In genomic region chr4:3512719-3513118, GRCh38 we compare ENCODE assay signal across 23 cellular contexts. TPM values are rescaled to one million over a fixed set of nuclear protein-coding genes. Genes with fewer than 3 reads are reported as not detected.
"Had no signal": no experiment of that assay in that cellular context is flagged by ENCODE, and none has a peak within 500 bp of the region (broad histone marks: within the 10 kb centered on the region; RNA-seq: fewer than 3 reads in every experiment).

No MANE protein-coding gene starts in this region.

- H3K27ac ChIP-seq: adrenal gland, body of pancreas, Peyer's patch, RWPE1 had no signal

- H3K9me3 ChIP-seq: adrenal gland, body of pancreas, Peyer's patch had no signal

- ATAC-seq: activated CD4-positive, CD25-positive, alpha-beta regulatory T cell treated with anti-CD3 and anti-CD28 coated beads, Interleukin-2, amount 50 U/mL, for 24 hours; activated CD8-positive, alpha-beta T cell treated with anti-CD3 and anti-CD28 coated beads for 36 hours; body of pancreas had no signal

- H3K27me3 ChIP-seq: adrenal gland, body of pancreas, Peyer's patch had no signal

- H3K27ac Mint-ChIP-seq: activated CD8-positive, alpha-beta T cell treated with anti-CD3 and anti-CD28 coated beads for 36 hours; activated naive CD8-positive, alpha-beta T cell treated with anti-CD3 and anti-CD28 coated beads, Interleukin-2, amount 10 ng/mL, durations not matched to agents 7 days and 5 days; T-helper 1 cell treated with Interleukin-12 subunit alpha and Interleukin-12 subunit beta and Interleukin-4 antibody, amounts not matched to agents 30 μg/mL and 1 μg/mL, for 36 hours had no signal

- H3K4me1 ChIP-seq: adrenal gland, body of pancreas, Peyer's patch had no signal

- H3K9me3 Mint-ChIP-seq: activated naive CD8-positive, alpha-beta T cell treated with anti-CD3 and anti-CD28 coated beads, Interleukin-2, amount 10 ng/mL, durations not matched to agents 7 days and 5 days had no signal

- FAIRE-seq: bronchial epithelial cell had no signal

- H3K4me3 ChIP-seq: adrenal gland, body of pancreas, Peyer's patch had no signal

- H3K27me3 Mint-ChIP-seq: activated CD8-positive, alpha-beta T cell treated with anti-CD3 and anti-CD28 coated beads for 36 hours; activated naive CD8-positive, alpha-beta T cell treated with anti-CD3 and anti-CD28 coated beads, Interleukin-2, amount 10 ng/mL, durations not matched to agents 7 days and 5 days had no signal

- DNase-seq: activated CD4-positive, alpha-beta T cell treated with anti-CD3 and anti-CD28 coated beads for 4 hours; activated CD8-positive, alpha-beta memory T cell treated with anti-CD3 and anti-CD28 coated beads, Interleukin-2, amount 50 U/mL, for 4 hours; activated CD8-positive, alpha-beta T cell treated with anti-CD3 and anti-CD28 coated beads for 36 hours; activated naive CD4-positive, alpha-beta T cell treated with anti-CD3 and anti-CD28 coated beads, Interleukin-2, amount 50 U/mL, for 16 hours; activated naive CD8-positive, alpha-beta T cell treated with anti-CD3 and anti-CD28 coated beads, Interleukin-2, amount 10 ng/mL, durations not matched to agents 7 days and 5 days; adrenal gland; anterior cingulate cortex; body of pancreas; IMR-90; KG1; NCI-H1048; NCI-H1417; NCI-H1694 treated with DMSO at 0.1 percent for 48 hours; NCI-H2029 treated with DMSO at 0.1 percent for 48 hours; NCI-H510A treated with DMSO at 0.1 percent for 48 hours; NCI-H69; Peyer's patch; SHP77 treated with DMSO at 0.1 percent for 48 hours had no signal

- H3K4me3 Mint-ChIP-seq: activated CD8-positive, alpha-beta T cell treated with anti-CD3 and anti-CD28 coated beads for 36 hours; activated naive CD8-positive, alpha-beta T cell treated with anti-CD3 and anti-CD28 coated beads, Interleukin-2, amount 10 ng/mL, durations not matched to agents 7 days and 5 days; T-helper 1 cell treated with Interleukin-12 subunit alpha and Interleukin-12 subunit beta and Interleukin-4 antibody, amounts not matched to agents 30 μg/mL and 1 μg/mL, for 36 hours had no signal

RNA-seq across cellular contexts. Expression of gene DOK7, which starts 49.6 kb away (rescaled TPM):
- total RNA-seq: activated CD8-positive, alpha-beta T cell treated with anti-CD3 and anti-CD28 coated beads for 36 hours; activated naive CD8-positive, alpha-beta T cell treated with anti-CD3 and anti-CD28 coated beads, Interleukin-2, amount 10 ng/mL, durations not matched to agents 7 days and 5 days; IMR-90; SK-MEL-5 had no signal
- polyA plus RNA-seq: IMR-90 had no signal
